ENCODE assay signal across 21 cellular contexts in genomic region chr5:81994679-81995078, GRCh38.
"Had no signal": no experiment of that assay in that cellular context is flagged by ENCODE, and none has a peak within 500 bp of the region (broad histone marks: within the 10 kb centered on the region; RNA-seq: fewer than 3 reads in every experiment).

No MANE protein-coding gene starts in this region.

- H3K4me3 ChIP-seq: adrenal gland, cardiac muscle cell, heart right ventricle, left lung, lung, neural progenitor cell, spleen, thoracic aorta, vagina had no signal

- H3K4me1 Mint-ChIP-seq: neural progenitor cell had no signal

- H3K4me3 Mint-ChIP-seq: activated naive CD8-positive, alpha-beta T cell; activated T-cell treated with anti-CD3 and anti-CD28 coated beads, Interleukin-2, amount 50 U/mL, for 24 hours; activated T-helper 17 cell treated with anti-CD3 and anti-CD28 coated beads, Interleukin-2, amount 50 U/mL, for 72 hours; dendritic cell treated with granulocyte-macrophage colony-stimulating factor and Interleukin-4, amounts not matched to agents 40 ng/mL and 50 ng/mL, for 4 days; naive thymus-derived CD4-positive, alpha-beta T cell; neural progenitor cell; type B pancreatic cell had no signal

- DNase-seq: activated T-cell treated with anti-CD3 and anti-CD28 coated beads, Interleukin-2, amount 50 U/mL, for 24 hours; adrenal gland; effector CD8-positive, alpha-beta T cell; heart right ventricle; left lung; naive thymus-derived CD4-positive, alpha-beta T cell; retina; spleen; stimulated activated CD4-positive, alpha-beta T cell treated with anti-CD3 and anti-CD28 coated beads, Interleukin-4, amount 100 ng/mL, for 1 hour; stimulated activated naive CD4-positive, alpha-beta T cell treated with Interleukin-2 at 50 U/mL for 16 hours; T-helper 9 cell had no signal

- ATAC-seq: activated T-helper 17 cell treated with anti-CD3 and anti-CD28 coated beads, Interleukin-2, amount 50 U/mL, for 72 hours; esophagus mucosa; heart right ventricle; left lung; naive thymus-derived CD4-positive, alpha-beta T cell had no signal

- H3K27me3 Mint-ChIP-seq: activated naive CD8-positive, alpha-beta T cell; activated T-cell treated with anti-CD3 and anti-CD28 coated beads, Interleukin-2, amount 50 U/mL, for 24 hours; activated T-helper 17 cell treated with anti-CD3 and anti-CD28 coated beads, Interleukin-2, amount 50 U/mL, for 72 hours; dendritic cell treated with granulocyte-macrophage colony-stimulating factor and Interleukin-4, amounts not matched to agents 40 ng/mL and 50 ng/mL, for 4 days; naive thymus-derived CD4-positive, alpha-beta T cell; type B pancreatic cell had no signal

- H3K27ac Mint-ChIP-seq: activated naive CD8-positive, alpha-beta T cell; activated T-cell treated with anti-CD3 and anti-CD28 coated beads, Interleukin-2, amount 50 U/mL, for 24 hours; activated T-helper 17 cell treated with anti-CD3 and anti-CD28 coated beads, Interleukin-2, amount 50 U/mL, for 72 hours; dendritic cell treated with granulocyte-macrophage colony-stimulating factor and Interleukin-4, amounts not matched to agents 40 ng/mL and 50 ng/mL, for 4 days; neural progenitor cell; type B pancreatic cell had no signal
